1 cellular context compared by ENCODE assay signal in genomic region chr19:58451358-58452101, GRCh38.
TF ChIP-seq lines count a peak whose summit lies in the region.

Gene ZNF324B (plus strand): TSS chr19:58451622. CDS start chr19:58453702, 2,080 bp downstream.

TF ChIP-seq in K562, 482 proteins besides CTCF, POLR2A, EP300 and RAD21 (continued from another document and continues in another):
- TF ChIP-seq ZBTB11 (CRISPR knock-in tag; IDR thresholded peaks at IDR 0.05) (peak in 1 of 3 experiments; percentile 76; a peak in 2 of 6 replicates), ZNF717 (CRISPR knock-in tag; IDR thresholded peaks at IDR 0.05) (no peak), MCM3 (IDR thresholded peaks at IDR 0.05) (no peak), SIX5 (IDR thresholded peaks at IDR 0.05; ENCODE audit: borderline replicate concordance in 1 of 2, insufficient read depth in 1 of 2, low read depth in 1 of 2, low read length in 2 of 2) (peak; percentile 83 to 87), IRF1 (CRISPR knock-in tag; IDR thresholded peaks at IDR 0.05; ENCODE audit: borderline replicate concordance) (no peak), MXD1 (CRISPR knock-in tag; IDR thresholded peaks at IDR 0.05; ENCODE audit: borderline replicate concordance, poor library complexity, severe bottlenecking) (peak; percentile 52), SREBF2 (CRISPR knock-in tag; IDR thresholded peaks at IDR 0.05) (no peak), NELFE (IDR thresholded peaks at IDR 0.05; ENCODE audit: insufficient read depth, insufficient read length) (no peak), TRIM28 (IDR thresholded peaks at IDR 0.05) (no peak), PHF20 (IDR thresholded peaks at IDR 0.05; ENCODE audit: partially characterized antibody) (peak; percentile 74), PHTF2 (CRISPR knock-in tag; IDR thresholded peaks at IDR 0.05) (no peak), PML (IDR thresholded peaks at IDR 0.05; ENCODE audit: low read length) (0 out of 2 replicates have a peak, but pooled peaks have one; percentile 51), FIP1L1 (IDR thresholded peaks at IDR 0.05; ENCODE audit: low read depth, low read length, poor library complexity, severe bottlenecking) (peak; percentile 82), ZNF41 (CRISPR knock-in tag; conservative IDR thresholded peaks at IDR 0.05) (no peak), POLR3G (IDR thresholded peaks at IDR 0.05; ENCODE audit: extremely low read depth, insufficient read length, insufficient replicate concordance) (no peak), GABPA (tag; conservative IDR thresholded peaks at IDR 0.05; ENCODE audit: low read depth) (peak; percentile 97), HDAC3 (IDR thresholded peaks at IDR 0.05; ENCODE audit: borderline replicate concordance, partially characterized antibody) (no peak), CTCFL (IDR thresholded peaks at IDR 0.05; ENCODE audit: borderline replicate concordance, insufficient read depth, low read depth, low read length, poor library complexity, severe bottlenecking) (peak; percentile 44), EGR1 (conservative IDR thresholded peaks at IDR 0.05) (peak; percentile 78), DNMT1 (IDR thresholded peaks at IDR 0.05) (no peak), PHF8 (IDR thresholded peaks at IDR 0.05; ENCODE audit: borderline replicate concordance, low read length) (peak; percentile 67; the same call in 1 of the 2 replicates), KDM2B (CRISPR knock-in tag; IDR thresholded peaks at IDR 0.05) (peak; percentile 90; the same call in 1 of the 2 replicates), ZNF408 (CRISPR knock-in tag; IDR thresholded peaks at IDR 0.05; ENCODE audit: low read depth) (no peak), ZFP30 (CRISPR knock-in tag; IDR thresholded peaks at IDR 0.05; ENCODE audit: borderline replicate concordance) (no peak), CBFA2T3 (IDR thresholded peaks at IDR 0.05) (no peak), MITF (IDR thresholded peaks at IDR 0.05) (no peak), ZNF395 (CRISPR knock-in tag; IDR thresholded peaks at IDR 0.05) (no peak), SAFB2 (IDR thresholded peaks at IDR 0.05; ENCODE audit: borderline replicate concordance, low read depth, low read length, severe bottlenecking) (no peak), E2F4 (CRISPR knock-in tag; IDR thresholded peaks at IDR 0.05; ENCODE audit: low read depth) (no peak), BMI1 (IDR thresholded peaks at IDR 0.05; ENCODE audit: low read length) (peak; percentile 93), ILK (tag; IDR thresholded peaks at IDR 0.05; ENCODE audit: borderline replicate concordance, low read depth) (no peak), E2F3 (CRISPR knock-in tag; IDR thresholded peaks at IDR 0.05) (peak; percentile 81), SP2 (IDR thresholded peaks at IDR 0.05; ENCODE audit: extremely low read depth, low read depth, low read length, poor library complexity, severe bottlenecking) (peak; percentile 71), RBFOX2 (IDR thresholded peaks at IDR 0.05; ENCODE audit: low read depth, low read length) (peak; percentile 89), ZNF197 (CRISPR knock-in tag; IDR thresholded peaks at IDR 0.05; ENCODE audit: low read depth) (no peak), ZNF79 (CRISPR knock-in tag; IDR thresholded peaks at IDR 0.05; ENCODE audit: low read depth) (no peak), GATA2 (CRISPR knock-in tag; IDR thresholded peaks at IDR 0.05) (no peak), ELF4 (CRISPR knock-in tag; IDR thresholded peaks at IDR 0.05) (no peak), ETS1 (conservative IDR thresholded peaks at IDR 0.05; ENCODE audit: control insufficient read depth, low read depth, low read length) (peak; percentile 89; the same call in 1 of the 2 replicates), ZNF316 (IDR thresholded peaks at IDR 0.05) (no peak), ATF1 (CRISPR knock-in tag; IDR thresholded peaks at IDR 0.05) (no peak; the same call in 1 of the 2 replicates), ATF1 (tag; IDR thresholded peaks at IDR 0.05) (peak; percentile 89), NR2C2 (CRISPR knock-in tag; IDR thresholded peaks at IDR 0.05) (no peak), NR2C2 (tag; IDR thresholded peaks at IDR 0.05) (peak; percentile 13; the same call in 1 of the 2 replicates), AFF1 (IDR thresholded peaks at IDR 0.05; ENCODE audit: low read depth in 1 of 2, partially characterized antibody in 2 of 2) (peak in 1 of 2 experiments; percentile 82), JUN (IDR thresholded peaks at IDR 0.05; ENCODE audit: borderline replicate concordance, low read depth, low read length) (peak; percentile 38; the same call in 1 of the 2 replicates), JUN (CRISPR knock-in tag; IDR thresholded peaks at IDR 0.05; ENCODE audit: borderline replicate concordance) (no peak), YY1 (IDR thresholded peaks at IDR 0.05; ENCODE audit: borderline replicate concordance in 1 of 3, control insufficient read depth in 1 of 3, extremely low read depth in 1 of 3, insufficient read depth in 3 of 3, insufficient read length in 1 of 3, insufficient replicate concordance in 2 of 3, low read depth in 1 of 3, low read length in 2 of 3) (peak in 2 of 3 experiments; percentile 75 to 85)
